Comparison of ENCODE assay signal across 1 cellular context in genomic region chr20:38871560-38871953, GRCh38.
TF ChIP-seq lines count a peak whose summit lies in the region.

No MANE protein-coding gene starts in this region.

TF ChIP-seq in HepG2, 621 proteins besides CTCF, POLR2A, EP300 and RAD21:
- TF ChIP-seq THRA (CRISPR knock-in tag; IDR thresholded peaks at IDR 0.05; ENCODE audit: borderline replicate concordance) (no peak), PCBP2 (optimal IDR thresholded peaks at IDR 0.05; ENCODE audit: low read depth, low read length, poor library complexity, severe bottlenecking) (peak; percentile 90)
